In genomic region chr5:158700997-158701391, GRCh38 we compare ENCODE assay signal across 1 cellular context.
TF ChIP-seq lines count a peak whose summit lies in the region.

No MANE protein-coding gene starts in this region.

TF ChIP-seq in GM23338, 12 proteins besides CTCF, POLR2A, EP300 and RAD21 (continued from another document):
- no peak for TF ChIP-seq POLR2AphosphoS5 (IDR thresholded peaks at IDR 0.05; ENCODE audit: low read depth)
- TF ChIP-seq JUNB (IDR thresholded peaks at IDR 0.05; ENCODE audit: unreplicated experiment), result no peak
- TF ChIP-seq ZNF462 (CRISPR knock-in tag; IDR thresholded peaks at IDR 0.05), result no peak
- no peak for TF ChIP-seq EZH2phosphoT487 (IDR thresholded peaks at IDR 0.05; ENCODE audit: unreplicated experiment)
- TF ChIP-seq STAT1 (IDR thresholded peaks at IDR 0.05; ENCODE audit: unreplicated experiment), result no peak
- TF ChIP-seq CREB1 (CRISPR knock-in tag; IDR thresholded peaks at IDR 0.05; ENCODE audit: low read depth), result no peak
- no peak for TF ChIP-seq EZH2 (IDR thresholded peaks at IDR 0.05; ENCODE audit: low read depth, unreplicated experiment)
- TF ChIP-seq ZNF331 (CRISPR knock-in tag; IDR thresholded peaks at IDR 0.05; ENCODE audit: low read depth), result no peak
- TF ChIP-seq, protein P1, sequence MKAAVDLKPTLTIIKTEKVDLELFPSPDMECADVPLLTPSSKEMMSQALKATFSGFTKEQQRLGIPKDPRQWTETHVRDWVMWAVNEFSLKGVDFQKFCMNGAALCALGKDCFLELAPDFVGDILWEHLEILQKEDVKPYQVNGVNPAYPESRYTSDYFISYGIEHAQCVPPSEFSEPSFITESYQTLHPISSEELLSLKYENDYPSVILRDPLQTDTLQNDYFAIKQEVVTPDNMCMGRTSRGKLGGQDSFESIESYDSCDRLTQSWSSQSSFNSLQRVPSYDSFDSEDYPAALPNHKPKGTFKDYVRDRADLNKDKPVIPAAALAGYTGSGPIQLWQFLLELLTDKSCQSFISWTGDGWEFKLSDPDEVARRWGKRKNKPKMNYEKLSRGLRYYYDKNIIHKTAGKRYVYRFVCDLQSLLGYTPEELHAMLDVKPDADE (IDR thresholded peaks at IDR 0.05), result no peak
- no peak for TF ChIP-seq NANOG (IDR thresholded peaks at IDR 0.05; ENCODE audit: borderline replicate concordance)
